In the genomic region with DNA sequence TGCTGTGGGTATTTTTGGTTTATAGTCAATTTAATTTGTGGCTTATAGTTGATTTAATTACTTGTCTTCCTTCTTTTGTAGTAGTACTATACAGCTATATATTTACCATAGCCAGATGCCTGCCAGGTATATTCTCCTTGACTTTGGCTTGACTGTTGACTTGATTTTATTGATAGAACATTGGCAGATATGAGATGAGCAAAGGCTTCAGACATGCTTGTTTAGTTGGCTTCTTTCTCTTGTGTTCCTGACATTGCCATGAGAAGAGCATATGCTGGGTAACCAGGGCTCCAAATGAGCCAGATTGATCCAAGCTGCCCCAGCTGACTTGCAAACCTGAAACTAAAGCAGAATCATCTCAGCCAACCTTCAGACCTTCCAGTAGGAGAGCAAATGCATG, we compare ENCODE assay signal across 24 cellular contexts.
"Had no signal": no experiment of that assay in that cellular context is flagged by ENCODE, and none has a peak within 500 bp of the region (broad histone marks: within the 10 kb centered on the region; RNA-seq: fewer than 3 reads in every experiment).

No MANE protein-coding gene starts in this region.

- H3K4me1 ChIP-seq: colonic mucosa, esophagus muscularis mucosa, esophagus squamous epithelium, foreskin keratinocyte, gastrocnemius medialis, gastroesophageal sphincter, heart right ventricle had no signal

- H3K27ac Mint-ChIP-seq: dendritic cell treated with granulocyte-macrophage colony-stimulating factor and Interleukin-4, amounts not matched to agents 40 ng/mL and 50 ng/mL, for 4 days; effector memory CD8-positive, alpha-beta T cell; endodermal cell had no signal

- H3K27me3 ChIP-seq: colonic mucosa, dorsolateral prefrontal cortex, esophagus muscularis mucosa, esophagus squamous epithelium, foreskin keratinocyte, gastrocnemius medialis, gastroesophageal sphincter, heart right ventricle had no signal

- H3K4me3 ChIP-seq: colonic mucosa, coronary artery, dorsolateral prefrontal cortex, esophagus muscularis mucosa, esophagus squamous epithelium, gastrocnemius medialis, gastroesophageal sphincter, heart right ventricle had no signal

- H3K36me3 ChIP-seq: colonic mucosa, esophagus muscularis mucosa, esophagus squamous epithelium, gastrocnemius medialis, gastroesophageal sphincter, heart right ventricle had no signal

- H3K4me3 Mint-ChIP-seq: dendritic cell treated with granulocyte-macrophage colony-stimulating factor and Interleukin-4, amounts not matched to agents 40 ng/mL and 50 ng/mL, for 4 days; effector memory CD8-positive, alpha-beta T cell; endodermal cell had no signal

- H3K4me1 Mint-ChIP-seq: endodermal cell had no signal

- H3K27me3 Mint-ChIP-seq: dendritic cell treated with granulocyte-macrophage colony-stimulating factor and Interleukin-4, amounts not matched to agents 40 ng/mL and 50 ng/mL, for 4 days; effector memory CD8-positive, alpha-beta T cell had no signal

- ATAC-seq: effector memory CD8-positive, alpha-beta T cell; esophagus mucosa; foreskin keratinocyte; gastrocnemius medialis; gastroesophageal sphincter; heart right ventricle had no signal

- H3K9me3 ChIP-seq: colonic mucosa, esophagus muscularis mucosa, esophagus squamous epithelium, gastrocnemius medialis, gastroesophageal sphincter had no signal

- H3K27ac ChIP-seq: colonic mucosa, coronary artery, dorsolateral prefrontal cortex, epithelial cell of prostate, esophagus muscularis mucosa, esophagus squamous epithelium, foreskin keratinocyte, gastrocnemius medialis, gastroesophageal sphincter, heart right ventricle had no signal

- H3K9me3 Mint-ChIP-seq: endodermal cell had no signal

- DNase-seq: colonic mucosa; cortex of kidney; dermis blood vessel endothelial cell; dorsolateral prefrontal cortex; effector CD4-positive, alpha-beta T cell; effector CD8-positive, alpha-beta T cell; effector memory CD4-positive, alpha-beta T cell; effector memory CD8-positive, alpha-beta T cell; endodermal cell; erythroblast; esophagus squamous epithelium; foreskin fibroblast; foreskin keratinocyte; foreskin melanocyte; gastrocnemius medialis; glutamatergic neuron; head of caudate nucleus; heart right ventricle had no signal
